ENCODE assay signal across 9 cellular contexts in genomic region chr3:87145553-87145952, GRCh38.
DNase-seq lines count a peak whose midpoint lies in the region; ATAC-seq, FAIRE-seq and TF ChIP-seq lines count a peak whose summit lies in the region.
"Had no signal": no experiment of that assay in that cellular context is flagged by ENCODE, and none has a peak within 500 bp of the region (broad histone marks: within the 10 kb centered on the region; RNA-seq: fewer than 3 reads in every experiment).

No MANE protein-coding gene starts in this region.

- no peak overlapping the region for H2AFZ ChIP-seq in hepatocyte

- H3K27ac ChIP-seq in hepatocyte = no peak overlapping the region

- H3K9me3 ChIP-seq in hepatocyte (ENCODE audit: low read depth) = no peaks in the 10 kb centered on the region

- H3K79me2 ChIP-seq in hepatocyte = no peaks in the 10 kb centered on the region

- no peaks in the 10 kb centered on the region for H3K27me3 ChIP-seq in hepatocyte

- H3K9me2 ChIP-seq in hepatocyte (replicated peaks; ENCODE audit: insufficient read depth) = no peaks in the 10 kb centered on the region

- H3K4me3 Mint-ChIP-seq in stimulated activated naive CD8-positive, alpha-beta T cell treated with anti-CD3 and anti-CD28 coated beads, Interleukin-15, amount 100 ng/mL, for 72 hours = no peak overlapping the region

- ATAC-seq in GM19023 (IDR thresholded peaks at IDR 0.05; ENCODE audit: unreplicated experiment) (peak; percentile 66), HG03565 (IDR thresholded peaks at IDR 0.05; ENCODE audit: unreplicated experiment) (peak; percentile 92)
- no peak for ATAC-seq in stimulated activated naive CD8-positive, alpha-beta T cell treated with anti-CD3 and anti-CD28 coated beads, Interleukin-15, amount 100 ng/mL, for 72 hours

- H3K36me3 ChIP-seq in hepatocyte (replicated peaks; ENCODE audit: insufficient read depth, low read depth) = no peaks in the 10 kb centered on the region

- TF ChIP-seq CTCF in D721Med (IDR thresholded peaks at IDR 0.05; ENCODE audit: insufficient read depth, missing control alignments) (peak; percentile 32), hepatocyte (IDR thresholded peaks at IDR 0.05; ENCODE audit: poor library complexity) (no peak)

- no peak overlapping the region for H3K4me2 ChIP-seq in hepatocyte

- 71% methylated on average over 6 of the region's 6 CpGs for WGBS in hepatocyte (ENCODE audit: low lambda C conversion rate, missing lambda C conversion rate)

- peaks cover 11% of the 10 kb centered on the region for H3K4me1 ChIP-seq in hepatocyte (ENCODE audit: insufficient read depth)

- peaks cover 8% of the 10 kb centered on the region for H3K27me3 Mint-ChIP-seq in stimulated activated naive CD8-positive, alpha-beta T cell treated with anti-CD3 and anti-CD28 coated beads, Interleukin-15, amount 100 ng/mL, for 72 hours

- H4K20me1 ChIP-seq in hepatocyte (ENCODE audit: insufficient read depth, poor library complexity, severe bottlenecking) = no peaks in the 10 kb centered on the region

- DNase-seq in D721Med (ENCODE audit: insufficient read length, low spot score) (no peak), cerebellar cortex (ENCODE audit: low spot score) (peak; percentile 16), NCI-H526 treated with DMSO at 0.1 percent for 48 hours (lab: John Stamatoyannopoulos, UW) (no peak), hepatocyte (ENCODE audit: low spot score) (no peak), NCI-H2227 (lab: John Stamatoyannopoulos, UW; ENCODE audit: unreplicated experiment) (no peak)
- DNase-seq in stimulated activated naive CD8-positive, alpha-beta T cell treated with anti-CD3 and anti-CD28 coated beads, Interleukin-15, amount 100 ng/mL, for 72 hours = peak; percentile 4 to 11

- H3K4me1 Mint-ChIP-seq in stimulated activated naive CD8-positive, alpha-beta T cell treated with anti-CD3 and anti-CD28 coated beads, Interleukin-15, amount 100 ng/mL, for 72 hours = no peaks in the 10 kb centered on the region

- no peak for FAIRE-seq in D721Med (lab: Jason Lieb, UNC)
- FAIRE-seq: endometrium had no signal

- no peak overlapping the region for H3K27ac Mint-ChIP-seq in stimulated activated naive CD8-positive, alpha-beta T cell treated with anti-CD3 and anti-CD28 coated beads, Interleukin-15, amount 100 ng/mL, for 72 hours

- H3K4me3 ChIP-seq in hepatocyte = no peak overlapping the region

- peaks cover 9 to 23% of the 10 kb centered on the region in 2 donors for H3K9me3 Mint-ChIP-seq in stimulated activated naive CD8-positive, alpha-beta T cell treated with anti-CD3 and anti-CD28 coated beads, Interleukin-15, amount 100 ng/mL, for 72 hours

Comparison
In these comparisons a context has a peak if more than half of its experiments do, and no peak if none do; other contexts are left out.
1. DNase-seq: peak in cerebellar cortex (single experiment) and stimulated activated naive CD8-positive, alpha-beta T cell treated with anti-CD3 and anti-CD28 coated beads, Interleukin-15, amount 100 ng/mL, for 72 hours (2 of 2); none in D721Med (single experiment), NCI-H526 treated with DMSO at 0.1 percent for 48 hours (single experiment), hepatocyte (single experiment) and NCI-H2227 (single experiment).